Comparison of ENCODE assay signal across 8 cellular contexts in the genomic region with DNA sequence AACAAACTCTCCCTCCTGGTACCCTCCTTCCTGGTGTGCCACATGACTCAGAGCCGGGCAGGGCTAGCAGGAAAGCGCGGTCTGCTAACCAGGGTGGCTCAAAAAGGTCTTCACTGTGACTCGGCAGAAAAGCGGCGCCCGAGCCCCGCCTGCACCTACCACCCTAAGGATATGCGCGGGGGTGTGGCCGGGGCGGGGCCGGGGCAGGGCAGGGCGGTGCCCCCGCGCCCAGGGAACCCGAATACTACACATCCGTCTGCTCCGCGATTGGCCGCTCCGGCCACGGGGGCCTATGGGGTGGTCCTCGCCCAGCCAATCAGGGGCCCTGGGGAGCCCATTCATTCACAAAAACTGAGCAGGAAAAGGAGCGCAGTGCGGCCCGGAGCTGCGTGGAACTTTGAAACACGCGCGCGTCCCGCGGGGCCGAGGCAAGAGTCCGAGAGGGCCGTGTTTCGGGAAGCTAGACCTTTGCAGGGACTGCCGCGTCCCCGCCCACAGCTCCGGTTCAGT. TPM values are rescaled to one million over a fixed set of nuclear protein-coding genes. Genes with fewer than 3 reads are reported as not detected.
DNase-seq lines count a peak whose midpoint lies in the region; ATAC-seq and TF ChIP-seq lines count a peak whose summit lies in the region.

No MANE protein-coding gene starts in this region.

- no peaks in the 10 kb centered on the region for H3K9me3 ChIP-seq in heart left ventricle

- DNase-seq in GM12865 (ENCODE audit: low read depth) (peak; percentile 96), NCI-H1092 treated with DMSO at 0.1 percent for 48 hours (lab: John Stamatoyannopoulos, UW) (peak; percentile 73), SKM-1 (lab: John Stamatoyannopoulos, UW; ENCODE audit: unreplicated experiment) (peak; percentile 97), heart left ventricle (peak; percentile 85 to 92 (median 88)), pons (ENCODE audit: low spot score) (peak; percentile 71), type B pancreatic cell (ENCODE audit: extremely low spot score, unreplicated experiment) (peak; percentile 84)
- DNase-seq in activated naive CD8-positive, alpha-beta T cell treated with anti-CD3 and anti-CD28 coated beads for 36 hours = peak; percentile 98

- H3K27ac Mint-ChIP-seq in activated naive CD8-positive, alpha-beta T cell treated with anti-CD3 and anti-CD28 coated beads for 36 hours = peak overlapping the region; percentile 98
- peak overlapping the region; percentile 80 for H3K27ac Mint-ChIP-seq in type B pancreatic cell

- H3K4me3 ChIP-seq in GM12865 (ENCODE audit: low read depth, low read length) = peak overlapping the region; percentile 92
- peak overlapping the region; percentile 55 to 93 (median 70) for H3K4me3 ChIP-seq in heart left ventricle

- peak overlapping the region; percentile 90 for H3K4me3 Mint-ChIP-seq in activated naive CD8-positive, alpha-beta T cell treated with anti-CD3 and anti-CD28 coated beads for 36 hours
- peak overlapping the region; percentile 92 for H3K4me3 Mint-ChIP-seq in type B pancreatic cell

- H3K27ac ChIP-seq in heart left ventricle = peak overlapping the region in 9 of 12 donors; percentile 5 to 72 (median 41)

- ATAC-seq in HG02642 (IDR thresholded peaks at IDR 0.05; ENCODE audit: poor library complexity, unreplicated experiment) = peak; percentile 87
- peak; percentile 94 to 96 (median 95) for ATAC-seq in heart left ventricle

- H3K36me3 ChIP-seq in heart left ventricle = no peaks in the 10 kb centered on the region

- H3K27me3 Mint-ChIP-seq in activated naive CD8-positive, alpha-beta T cell treated with anti-CD3 and anti-CD28 coated beads for 36 hours = no peaks in the 10 kb centered on the region
- H3K27me3 Mint-ChIP-seq in type B pancreatic cell = peaks cover 20% of the 10 kb centered on the region

- H3K4me1 Mint-ChIP-seq in activated naive CD8-positive, alpha-beta T cell treated with anti-CD3 and anti-CD28 coated beads for 36 hours = peaks cover 12% of the 10 kb centered on the region
- peaks cover 13% of the 10 kb centered on the region for H3K4me1 Mint-ChIP-seq in type B pancreatic cell (ENCODE audit: unreplicated experiment)

- intact Hi-C loops in heart left ventricle (cut with DNase I) = no loop called here

- H3K9me3 Mint-ChIP-seq in activated naive CD8-positive, alpha-beta T cell treated with anti-CD3 and anti-CD28 coated beads for 36 hours = no peaks in the 10 kb centered on the region
- H3K9me3 Mint-ChIP-seq in type B pancreatic cell = no peaks in the 10 kb centered on the region

- H3K27me3 ChIP-seq in heart left ventricle = peaks cover 0 to 4% (median 0%) of the 10 kb centered on the region in 9 donors

- TF ChIP-seq POLR2A in heart left ventricle (IDR thresholded peaks at IDR 0.05) = no peak

- no peak for TF ChIP-seq CTCF in GM12865 (IDR thresholded peaks at IDR 0.05; ENCODE audit: insufficient read depth, low read depth, low read length, missing control alignments)
- TF ChIP-seq CTCF in heart left ventricle (IDR thresholded peaks at IDR 0.05) = no peak
- no peak for TF ChIP-seq CTCF in type B pancreatic cell (conservative IDR thresholded peaks at IDR 0.05)

- 0 to 1% (median 0%) methylated on average over 33 to 42 of the region's 42 CpGs for WGBS in heart left ventricle, 4 donors

- peaks cover 0 to 34% (median 17%) of the 10 kb centered on the region in 12 donors for H3K4me1 ChIP-seq in heart left ventricle

- H3K36me3 Mint-ChIP-seq in activated naive CD8-positive, alpha-beta T cell treated with anti-CD3 and anti-CD28 coated beads for 36 hours = peaks cover 43% of the 10 kb centered on the region
- peaks cover 3% of the 10 kb centered on the region for H3K36me3 Mint-ChIP-seq in type B pancreatic cell

RNA-seq across cellular contexts. Expression of a gene that starts 1.7 kb away (rescaled TPM):
- total RNA-seq in activated naive CD8-positive, alpha-beta T cell treated with anti-CD3 and anti-CD28 coated beads for 36 hours = 10 to 100 TPM; 42.3 to 47.7 TPM
- total RNA-seq in heart left ventricle = 1 to 10 TPM in 8 of 9 donors, under 1 TPM in 1; 0.75 to 8.0 (median 1.7) TPM
- polyA plus RNA-seq in heart left ventricle = 1 to 10 TPM in 1 of 2 donors, under 1 TPM in 1; 0.27 to 2.8 TPM
- 7.1 and 16.5 TPM in 2 replicates for total RNA-seq in type B pancreatic cell (ENCODE audit: low replicate concordance)

Comparison
In these comparisons a context has a peak if more than half of its experiments do, and no peak if none do; other contexts are left out.
1. Peak in every context shown above with its lines: DNase-seq, ATAC-seq, H3K4me3 ChIP-seq and H3K27ac ChIP-seq.